30 cellular contexts compared by ENCODE assay signal in the genomic region with DNA sequence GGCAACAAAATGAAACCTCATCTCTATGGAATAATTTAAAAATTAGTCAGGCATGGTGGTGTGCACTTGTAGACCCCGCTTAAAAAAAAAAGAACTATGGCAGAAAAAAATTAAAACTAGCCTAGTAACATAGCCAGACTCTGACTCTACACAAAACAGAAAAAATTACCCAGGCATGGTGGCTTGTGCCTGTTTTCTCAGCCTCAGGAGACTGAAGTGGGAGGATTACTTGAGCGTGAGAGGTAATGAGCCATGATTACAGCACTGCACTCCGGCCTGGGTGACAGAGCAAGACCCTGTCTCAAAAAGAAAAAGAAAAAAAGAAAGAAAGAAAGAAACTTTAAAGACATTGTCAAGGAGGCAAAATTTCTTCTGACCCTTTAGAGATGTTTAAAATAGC.
"Had no signal": no experiment of that assay in that cellular context is flagged by ENCODE, and none has a peak within 500 bp of the region (broad histone marks: within the 10 kb centered on the region; RNA-seq: fewer than 3 reads in every experiment).

No MANE protein-coding gene starts in this region.

- H3K27ac Mint-ChIP-seq: activated CD4-positive, alpha-beta memory T cell treated with anti-CD3 and anti-CD28 coated beads, Interleukin-2, amount 10 ng/mL, durations not matched to agents 7 days and 5 days; activated CD4-positive, alpha-beta T cell treated with anti-CD3 and anti-CD28 coated beads, Interleukin-2, amount 10 ng/mL, durations not matched to agents 7 days and 5 days; activated naive CD4-positive, alpha-beta T cell treated with anti-CD3 and anti-CD28 coated beads, Interleukin-2, amount 10 ng/mL, durations not matched to agents 7 days and 5 days; activated naive CD8-positive, alpha-beta T cell treated with anti-CD3 and anti-CD28 coated beads, Interleukin-2, amount 10 ng/mL, durations not matched to agents 7 days and 5 days; activated T-cell treated with anti-CD3 and anti-CD28 coated beads, Interleukin-2, amount 50 U/mL, for 24 hours; natural killer cell; stimulated activated naive CD8-positive, alpha-beta T cell treated with anti-CD3 and anti-CD28 coated beads, Interleukin-15, Interleukin-2, amounts not matched to agents 100 ng/mL and 50 ng/mL, for 24 hours; T-helper 17 cell; type B pancreatic cell had no signal

- H3K4me3 ChIP-seq: ascending aorta, cardiac muscle cell, colonic mucosa, gastroesophageal sphincter, left lung, lower lobe of right lung, right lobe of liver, vagina had no signal

- H3K9me3 Mint-ChIP-seq: activated CD4-positive, alpha-beta memory T cell treated with anti-CD3 and anti-CD28 coated beads, Interleukin-2, amount 10 ng/mL, durations not matched to agents 7 days and 5 days; activated CD4-positive, alpha-beta T cell treated with anti-CD3 and anti-CD28 coated beads, Interleukin-2, amount 10 ng/mL, durations not matched to agents 7 days and 5 days; activated naive CD4-positive, alpha-beta T cell treated with anti-CD3 and anti-CD28 coated beads, Interleukin-2, amount 10 ng/mL, durations not matched to agents 7 days and 5 days had no signal

- H3K27me3 Mint-ChIP-seq: activated naive CD4-positive, alpha-beta T cell treated with anti-CD3 and anti-CD28 coated beads, Interleukin-2, amount 10 ng/mL, durations not matched to agents 7 days and 5 days; activated T-cell treated with anti-CD3 and anti-CD28 coated beads, Interleukin-2, amount 50 U/mL, for 24 hours; brain; type B pancreatic cell had no signal

- H3K4me3 Mint-ChIP-seq: activated CD4-positive, alpha-beta memory T cell treated with anti-CD3 and anti-CD28 coated beads, Interleukin-2, amount 10 ng/mL, durations not matched to agents 7 days and 5 days; activated CD4-positive, alpha-beta T cell treated with anti-CD3 and anti-CD28 coated beads, Interleukin-2, amount 10 ng/mL, durations not matched to agents 7 days and 5 days; activated naive CD4-positive, alpha-beta T cell treated with anti-CD3 and anti-CD28 coated beads, Interleukin-2, amount 10 ng/mL, durations not matched to agents 7 days and 5 days; activated naive CD8-positive, alpha-beta T cell treated with anti-CD3 and anti-CD28 coated beads, Interleukin-2, amount 10 ng/mL, durations not matched to agents 7 days and 5 days; activated T-cell treated with anti-CD3 and anti-CD28 coated beads, Interleukin-2, amount 50 U/mL, for 24 hours; brain; natural killer cell; stimulated activated naive CD8-positive, alpha-beta T cell treated with anti-CD3 and anti-CD28 coated beads, Interleukin-15, Interleukin-2, amounts not matched to agents 100 ng/mL and 50 ng/mL, for 24 hours; T-helper 17 cell; type B pancreatic cell had no signal

- H3K27me3 ChIP-seq: ascending aorta, cardiac muscle cell, colonic mucosa, gastroesophageal sphincter, left lung, right lobe of liver, vagina had no signal

- H3K9me3 ChIP-seq: ascending aorta, colonic mucosa, gastroesophageal sphincter, left lung, lower lobe of right lung, right lobe of liver, vagina had no signal

- ATAC-seq: gastroesophageal sphincter, left lung, lower lobe of right lung, natural killer cell, right lobe of liver, T-helper 17 cell had no signal

- DNase-seq: activated CD4-positive, alpha-beta memory T cell treated with anti-CD3 and anti-CD28 coated beads, Interleukin-2, amount 10 ng/mL, durations not matched to agents 7 days and 5 days; activated CD4-positive, alpha-beta T cell treated with anti-CD3 and anti-CD28 coated beads, Interleukin-2, amount 10 ng/mL, durations not matched to agents 7 days and 5 days; activated CD4-positive, CD25-positive, alpha-beta regulatory T cell treated with anti-CD3 and anti-CD28 coated beads, Interleukin-2, amount 50 U/mL, for 72 hours; activated CD8-positive, alpha-beta memory T cell treated with anti-CD3 and anti-CD28 coated beads, Interleukin-2, amount 50 U/mL, for 48 hours; activated gamma-delta T cell; activated naive CD4-positive, alpha-beta T cell treated with anti-CD3 and anti-CD28 coated beads, Interleukin-2, amount 10 ng/mL, durations not matched to agents 7 days and 5 days; activated naive CD8-positive, alpha-beta T cell treated with anti-CD3 and anti-CD28 coated beads, Interleukin-2, amount 10 ng/mL, durations not matched to agents 7 days and 5 days; activated T-cell treated with anti-CD3 and anti-CD28 coated beads, Interleukin-2, amount 50 U/mL, for 24 hours; cerebellar nuclear complex; colonic mucosa; effector memory CD4-positive, alpha-beta T cell; head of caudate nucleus; hippocampal formation; left lung; lower lobe of right lung; mesenchymal stem cell; natural killer cell; occipital lobe; posterior cingulate gyrus; right lobe of liver; stimulated activated CD4-positive, alpha-beta T cell treated with anti-CD3 and anti-CD28 coated beads, Interleukin-4, amount 100 ng/mL, for 1 hour; T-helper 17 cell; T1000 had no signal

- H3K36me3 Mint-ChIP-seq: activated naive CD4-positive, alpha-beta T cell treated with anti-CD3 and anti-CD28 coated beads, Interleukin-2, amount 10 ng/mL, durations not matched to agents 7 days and 5 days; brain; natural killer cell; type B pancreatic cell had no signal

- H3K4me1 ChIP-seq: ascending aorta, colonic mucosa, gastroesophageal sphincter, left lung, lower lobe of right lung, right lobe of liver had no signal

- H3K27ac ChIP-seq: ascending aorta, cardiac muscle cell, colonic mucosa, gastroesophageal sphincter, left lung, lower lobe of right lung, right lobe of liver, vagina had no signal

- H3K4me1 Mint-ChIP-seq: activated CD4-positive, alpha-beta memory T cell treated with anti-CD3 and anti-CD28 coated beads, Interleukin-2, amount 10 ng/mL, durations not matched to agents 7 days and 5 days; activated CD4-positive, alpha-beta T cell treated with anti-CD3 and anti-CD28 coated beads, Interleukin-2, amount 10 ng/mL, durations not matched to agents 7 days and 5 days; activated naive CD4-positive, alpha-beta T cell treated with anti-CD3 and anti-CD28 coated beads, Interleukin-2, amount 10 ng/mL, durations not matched to agents 7 days and 5 days; activated naive CD8-positive, alpha-beta T cell treated with anti-CD3 and anti-CD28 coated beads, Interleukin-2, amount 10 ng/mL, durations not matched to agents 7 days and 5 days; natural killer cell had no signal

- H3K36me3 ChIP-seq: ascending aorta, cardiac muscle cell, colonic mucosa, gastroesophageal sphincter, left lung, lower lobe of right lung, right lobe of liver, vagina had no signal
